ENCODE assay signal across 11 cellular contexts in the genomic region with DNA sequence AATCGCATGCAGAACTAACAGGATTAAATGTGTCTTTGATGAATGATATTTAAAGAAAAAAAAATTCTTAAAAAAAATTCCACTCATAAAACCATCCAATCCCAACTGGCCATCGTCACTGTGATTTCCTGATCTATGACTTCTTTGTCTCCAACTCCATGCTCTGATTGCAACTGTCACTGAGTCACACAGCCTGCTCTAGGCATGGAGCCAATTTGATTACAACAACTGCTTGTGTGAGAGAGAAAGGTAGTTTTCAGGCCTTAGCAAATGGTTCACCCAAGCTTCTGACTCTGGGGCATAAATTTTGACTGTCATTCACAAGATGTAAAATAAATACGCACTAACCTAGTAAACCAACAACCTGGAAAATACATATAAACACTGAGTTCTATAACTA. TPM values are rescaled to one million over a fixed set of nuclear protein-coding genes. Genes with fewer than 3 reads are reported as not detected.
DNase-seq lines count a peak whose midpoint lies in the region; ATAC-seq, FAIRE-seq and TF ChIP-seq lines count a peak whose summit lies in the region.
"Had no signal": no experiment of that assay in that cellular context is flagged by ENCODE, and none has a peak within 500 bp of the region (broad histone marks: within the 10 kb centered on the region; RNA-seq: fewer than 3 reads in every experiment).

No MANE protein-coding gene starts in this region.

- ATAC-seq in stimulated activated naive CD8-positive, alpha-beta T cell treated with anti-CD3 and anti-CD28 coated beads, Interleukin-15, amount 100 ng/mL, for 72 hours, result no peak
- ATAC-seq in GM18870 (IDR thresholded peaks at IDR 0.05; ENCODE audit: unreplicated experiment), result no peak
- ATAC-seq: natural killer cell treated with Interleukin-12 subunit alpha and Interleukin-12 subunit beta and Interleukin-15 and Interleukin-18, amount 100 ng/mL, for 72 hours had no signal

- H3K9me3 ChIP-seq in endothelial cell of umbilical vein (replicated peaks; ENCODE audit: control insufficient read depth, insufficient read depth, low read length), result no peaks in the 10 kb centered on the region
- H3K9me3 ChIP-seq: thoracic aorta had no signal

- H3K4me3 Mint-ChIP-seq in stimulated activated naive CD8-positive, alpha-beta T cell treated with anti-CD3 and anti-CD28 coated beads, Interleukin-15, amount 100 ng/mL, for 72 hours, result no peak overlapping the region
- H3K4me3 Mint-ChIP-seq: natural killer cell treated with Interleukin-12 subunit alpha and Interleukin-12 subunit beta and Interleukin-15 and Interleukin-18, amount 100 ng/mL, for 72 hours had no signal

- no peak overlapping the region for H3K27ac Mint-ChIP-seq in stimulated activated naive CD8-positive, alpha-beta T cell treated with anti-CD3 and anti-CD28 coated beads, Interleukin-15, amount 100 ng/mL, for 72 hours
- H3K27ac Mint-ChIP-seq: natural killer cell treated with Interleukin-12 subunit alpha and Interleukin-12 subunit beta and Interleukin-15 and Interleukin-18, amount 100 ng/mL, for 72 hours had no signal

- peak; percentile 86 for FAIRE-seq in endothelial cell of umbilical vein (lab: Jason Lieb, UNC)

- H3K4me3 ChIP-seq in AG10803 (ENCODE audit: low read length) (no peak overlapping the region), endothelial cell of umbilical vein (replicated peaks in 1 of 3; ENCODE audit: insufficient read depth in 1 of 3, low read depth in 1 of 3, low read length in 3 of 3) (no peak overlapping the region)
- H3K4me3 ChIP-seq: thoracic aorta had no signal

- H3K27me3 ChIP-seq in endothelial cell of umbilical vein (ENCODE audit: control insufficient read depth in 2 of 2, insufficient read depth in 2 of 2, low read length in 2 of 2), result peaks cover 0 to 2% of the 10 kb centered on the region in 2 experiments

- no peaks in the 10 kb centered on the region for H3K27me3 Mint-ChIP-seq in stimulated activated naive CD8-positive, alpha-beta T cell treated with anti-CD3 and anti-CD28 coated beads, Interleukin-15, amount 100 ng/mL, for 72 hours

- TF ChIP-seq POLR2A in endothelial cell of umbilical vein (IDR thresholded peaks at IDR 0.05; ENCODE audit: low read depth, low read length), result no peak

- no peaks in the 10 kb centered on the region for H4K20me1 ChIP-seq in endothelial cell of umbilical vein (replicated peaks; ENCODE audit: control insufficient read depth, extremely low read depth, insufficient read depth, low read length)

- DNase-seq in AG10803 (ENCODE audit: low read depth), result peak; percentile 66
- DNase-seq in NCI-H345 (lab: John Stamatoyannopoulos, UW), result peak; percentile 66
- peak; percentile 78 for DNase-seq in endothelial cell of umbilical vein (ENCODE audit: low read depth, low spot score)
- peak; percentile 91 to 93 for DNase-seq in lung microvascular endothelial cell (ENCODE audit: low read depth in 2 of 2)
- no peak for DNase-seq in T-helper 9 cell
- DNase-seq in stimulated activated naive CD8-positive, alpha-beta T cell treated with anti-CD3 and anti-CD28 coated beads, Interleukin-15, amount 100 ng/mL, for 72 hours, result no peak
- no peak for DNase-seq in iPS-NIHi11 (ENCODE audit: low spot score)
- DNase-seq: DND-41 had no signal

- H3K36me3 ChIP-seq in endothelial cell of umbilical vein (ENCODE audit: control insufficient read depth in 2 of 2, extremely low read depth in 1 of 2, insufficient read depth in 2 of 2, low read length in 2 of 2), result no peaks in the 10 kb centered on the region
- H3K36me3 ChIP-seq: thoracic aorta had no signal

- POLR2A ChIA-PET in endothelial cell of umbilical vein (lab: Charles Lee), result no interaction called here

- TF ChIP-seq CTCF in AG10803 (conservative IDR thresholded peaks at IDR 0.05; ENCODE audit: low read length), result no peak
- no peak for TF ChIP-seq CTCF in endothelial cell of umbilical vein (IDR thresholded peaks at IDR 0.05; ENCODE audit: extremely low read depth in 1 of 2, insufficient read depth in 1 of 2, low read depth in 1 of 2, low read length in 2 of 2)

- no peak overlapping the region for H3K9ac ChIP-seq in endothelial cell of umbilical vein (replicated peaks; ENCODE audit: extremely low read depth, insufficient read depth, low read length)

- CTCF ChIA-PET in endothelial cell of umbilical vein (lab: Charles Lee), result interaction anchor here (1.2 kb wide), 1 partner anchor 9 kb away, joined by 3 read pairs; no protein-coding TSS in a partner anchor

- intact Hi-C loops in endothelial cell of umbilical vein (cut with micrococcal nuclease), result no loop called here

- H3K4me1 ChIP-seq in endothelial cell of umbilical vein (ENCODE audit: control insufficient read depth, extremely low read depth, insufficient read depth, low read length), result peaks cover 6% of the 10 kb centered on the region

- H3K4me2 ChIP-seq in endothelial cell of umbilical vein (ENCODE audit: insufficient read depth, low read length), result no peak overlapping the region

- H3K9me1 ChIP-seq in endothelial cell of umbilical vein (replicated peaks; ENCODE audit: control insufficient read depth, extremely low read depth, insufficient read depth, low read length), result no peaks in the 10 kb centered on the region

- BruUV-seq in endothelial cell of umbilical vein (replicated peaks; lab: Mats Ljungman, UMichigan), result no TSS peak

- H3K4me1 Mint-ChIP-seq in stimulated activated naive CD8-positive, alpha-beta T cell treated with anti-CD3 and anti-CD28 coated beads, Interleukin-15, amount 100 ng/mL, for 72 hours, result no peaks in the 10 kb centered on the region

- H2AFZ ChIP-seq in endothelial cell of umbilical vein (ENCODE audit: low read depth, low read length), result no peak overlapping the region

- dilution Hi-C loops in endothelial cell of umbilical vein (cut with MboI; ENCODE audit: extremely low pct_ligation_motif_present, low sequenced_read_pairs), result no loop called here

- H3K9me3 Mint-ChIP-seq in stimulated activated naive CD8-positive, alpha-beta T cell treated with anti-CD3 and anti-CD28 coated beads, Interleukin-15, amount 100 ng/mL, for 72 hours, result no peaks in the 10 kb centered on the region
- H3K9me3 Mint-ChIP-seq: natural killer cell treated with Interleukin-12 subunit alpha and Interleukin-12 subunit beta and Interleukin-15 and Interleukin-18, amount 100 ng/mL, for 72 hours had no signal

- no peak overlapping the region for H3K27ac ChIP-seq in endothelial cell of umbilical vein (ENCODE audit: insufficient read depth, low read depth, low read length)
- H3K27ac ChIP-seq: thoracic aorta had no signal

- H3K79me2 ChIP-seq in endothelial cell of umbilical vein (ENCODE audit: control insufficient read depth, insufficient read depth, low read length), result no peaks in the 10 kb centered on the region

TF ChIP-seq in endothelial cell of umbilical vein, 7 proteins besides CTCF, POLR2A, EP300 and RAD21:
- TF ChIP-seq, protein P1, sequence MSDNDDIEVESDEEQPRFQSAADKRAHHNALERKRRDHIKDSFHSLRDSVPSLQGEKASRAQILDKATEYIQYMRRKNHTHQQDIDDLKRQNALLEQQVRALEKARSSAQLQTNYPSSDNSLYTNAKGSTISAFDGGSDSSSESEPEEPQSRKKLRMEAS (IDR thresholded peaks at IDR 0.05; ENCODE audit: insufficient read depth, insufficient read length), result no peak
- TF ChIP-seq GATA2 (IDR thresholded peaks at IDR 0.05; ENCODE audit: insufficient read depth, insufficient read length, low read depth, low read length), result no peak
- no peak for TF ChIP-seq JUN (IDR thresholded peaks at IDR 0.05; ENCODE audit: borderline replicate concordance, insufficient read depth, insufficient read length, low read depth)
- no peak for TF ChIP-seq MYC (IDR thresholded peaks at IDR 0.05; ENCODE audit: low read depth, low read length)
- TF ChIP-seq EZH2 (IDR thresholded peaks at IDR 0.05; ENCODE audit: borderline replicate concordance, low read depth, low read length, severe bottlenecking), result no peak
- TF ChIP-seq POLR2AphosphoS5 (IDR thresholded peaks at IDR 0.05; ENCODE audit: insufficient read depth, low read depth, low read length), result no peak
- peak; percentile 69 for TF ChIP-seq FOS (IDR thresholded peaks at IDR 0.05; ENCODE audit: borderline replicate concordance, insufficient read depth, low read length)

RNA-seq across cellular contexts. Expression of a gene that starts 25.8 kb away (rescaled TPM):
- total RNA-seq in endothelial cell of umbilical vein (10.7 and 16.4 TPM in 2 replicates), lung microvascular endothelial cell (13.9 and 15.3 TPM in 2 replicates)
- 0.96 and 1.3 TPM in 2 replicates for polyA plus RNA-seq in endothelial cell of umbilical vein
- polyA plus RNA-seq in endothelial cell of umbilical vein (2011; cell fraction: cytosol; rRNA removed), result 1.7 and 1.8 TPM in 2 replicates
- 3.6 and 5.8 TPM in 2 replicates for polyA plus RNA-seq in endothelial cell of umbilical vein (2011; cell fraction: nucleus; rRNA removed)
- polyA plus RNA-seq in endothelial cell of umbilical vein (2012), result 7.6 and 9.1 TPM in 2 replicates
- polyA minus RNA-seq in endothelial cell of umbilical vein, result 8.3 and 8.5 TPM in 2 replicates
- 5.8 TPM for polyA minus RNA-seq in endothelial cell of umbilical vein (2011; cell fraction: cytosol; rRNA and poly(A)+ RNA removed)
- polyA minus RNA-seq in endothelial cell of umbilical vein (2011; cell fraction: nucleus; rRNA and poly(A)+ RNA removed), result 12.9 and 14.6 TPM in 2 replicates

Comparison
In these comparisons a context has a peak if more than half of its experiments do, and no peak if none do; other contexts are left out.
1. DNase-seq: peak in AG10803 (single experiment), NCI-H345 (single experiment), endothelial cell of umbilical vein (single experiment) and lung microvascular endothelial cell (2 of 2); none in T-helper 9 cell (single experiment), stimulated activated naive CD8-positive, alpha-beta T cell treated with anti-CD3 and anti-CD28 coated beads, Interleukin-15, amount 100 ng/mL, for 72 hours (0 of 2) and iPS-NIHi11 (single experiment).